Comparison of ENCODE assay signal across 8 cellular contexts in the genomic region with DNA sequence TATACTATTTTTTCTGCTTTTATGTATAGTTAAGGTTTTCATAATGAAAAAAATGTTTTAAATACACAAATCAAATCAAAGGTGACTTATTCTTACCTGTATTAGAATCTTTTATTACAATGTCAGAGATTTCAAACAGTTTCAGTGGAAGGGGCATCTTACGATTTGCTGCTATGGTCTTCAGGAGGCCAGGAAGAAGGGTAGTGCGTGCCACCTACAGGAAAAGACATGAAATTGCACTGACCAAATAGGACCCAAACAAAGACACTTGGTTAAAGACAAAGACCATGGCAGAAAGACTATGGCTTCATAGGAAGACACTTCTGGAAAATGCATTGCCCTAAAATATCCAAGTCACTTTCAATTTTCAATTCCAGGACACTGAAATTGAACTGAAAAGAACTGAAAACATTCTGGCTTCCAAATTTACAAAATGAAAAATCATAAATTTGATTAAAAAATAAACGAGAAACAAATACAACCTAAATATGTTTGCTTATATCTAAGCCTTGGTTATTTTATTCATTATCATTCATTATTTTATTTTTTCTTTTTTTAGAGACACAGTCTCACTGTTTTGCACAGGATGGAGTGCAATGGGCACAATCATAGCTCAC. TPM values are rescaled to one million over a fixed set of nuclear protein-coding genes. Genes with fewer than 3 reads are reported as not detected.
DNase-seq lines count a peak whose midpoint lies in the region; ATAC-seq and TF ChIP-seq lines count a peak whose summit lies in the region.

No MANE protein-coding gene starts in this region.

- TF ChIP-seq CTCF in GM20000 (IDR thresholded peaks at IDR 0.05; ENCODE audit: extremely low read depth, missing control alignments), result peak; percentile 50

- ATAC-seq in HG03442 (IDR thresholded peaks at IDR 0.05; ENCODE audit: unreplicated experiment), result peak; percentile 90

- in situ Hi-C loops in T47D (cut with HindIII; ENCODE audit: low pct_unique_long_range_greater_than_20kb, low sequenced_read_pairs), result no loop called here

- DNase-seq in Daoy (ENCODE audit: low read depth) (peak; percentile 40), GM20000 (ENCODE audit: low spot score) (peak; percentile 65), NCI-H69 (lab: John Stamatoyannopoulos, UW) (peak; percentile 47), T47D (ENCODE audit: low read depth in 1 of 2, low spot score in 1 of 2) (peak; percentile 36 to 54), left kidney (ENCODE audit: low read depth, low spot score) (peak; percentile 83), cortex of kidney (lab: John Stamatoyannopoulos, UW) (no peak)
- DNase-seq in activated naive CD4-positive, alpha-beta T cell (lab: John Stamatoyannopoulos, UW), result no peak

RNA-seq across cellular contexts. Expression of gene FARSB, which starts 42.1 kb away (rescaled TPM):
- 38.8 and 38.9 TPM in 2 replicates for total RNA-seq in Daoy (2014; rRNA removed; shearing (Covaris generic))

RNA-seq across cellular contexts. Expression of gene MOGAT1, which starts 57.6 kb away (rescaled TPM):
- total RNA-seq in Daoy (2014; rRNA removed; shearing (Covaris generic)), result not detected in 2 replicates

Comparison
In these comparisons a context has a peak if more than half of its experiments do, and no peak if none do; other contexts are left out.
1. DNase-seq: peak in Daoy (single experiment), GM20000 (single experiment), NCI-H69 (single experiment), T47D (2 of 2) and left kidney (single experiment); none in activated naive CD4-positive, alpha-beta T cell (0 of 4) and cortex of kidney (single experiment).